ENCODE assay signal across 14 cellular contexts in genomic region chr16:85265161-85265784, GRCh38.
"Had no signal": no experiment of that assay in that cellular context is flagged by ENCODE, and none has a peak within 500 bp of the region (broad histone marks: within the 10 kb centered on the region; RNA-seq: fewer than 3 reads in every experiment).

No MANE protein-coding gene starts in this region.

- H3K4me1 Mint-ChIP-seq: activated CD4-positive, alpha-beta memory T cell treated with anti-CD3 and anti-CD28 coated beads, Interleukin-2, amount 10 ng/mL, durations not matched to agents 7 days and 5 days; activated CD8-positive, alpha-beta memory T cell treated with anti-CD3 and anti-CD28 coated beads, Interleukin-2, amount 10 ng/mL, durations not matched to agents 7 days and 5 days; WTC11 had no signal

- H3K9me3 ChIP-seq: sigmoid colon had no signal

- ATAC-seq: activated CD4-positive, alpha-beta T cell treated with anti-CD3 and anti-CD28 coated beads for 36 hours; activated CD8-positive, alpha-beta memory T cell treated with anti-CD3 and anti-CD28 coated beads, Interleukin-2, amount 10 ng/mL, durations not matched to agents 7 days and 5 days; left cardiac atrium; naive thymus-derived CD4-positive, alpha-beta T cell; WTC11 had no signal

- H3K4me1 ChIP-seq: sigmoid colon had no signal

- DNase-seq: activated CD4-positive, alpha-beta memory T cell treated with anti-CD3 and anti-CD28 coated beads, Interleukin-2, amount 10 ng/mL, durations not matched to agents 7 days and 5 days; activated CD4-positive, alpha-beta T cell treated with anti-CD3 and anti-CD28 coated beads for 36 hours; activated CD8-positive, alpha-beta memory T cell treated with anti-CD3 and anti-CD28 coated beads, Interleukin-2, amount 10 ng/mL, durations not matched to agents 7 days and 5 days; amniotic stem cell; foreskin fibroblast; hippocampal formation; left cardiac atrium; mesendoderm; naive thymus-derived CD4-positive, alpha-beta T cell; sigmoid colon; stimulated activated naive CD4-positive, alpha-beta T cell had no signal

- H3K27me3 ChIP-seq: sigmoid colon had no signal

- H3K27ac Mint-ChIP-seq: activated CD4-positive, alpha-beta memory T cell treated with anti-CD3 and anti-CD28 coated beads, Interleukin-2, amount 10 ng/mL, durations not matched to agents 7 days and 5 days; activated CD4-positive, alpha-beta T cell treated with anti-CD3 and anti-CD28 coated beads for 36 hours; activated CD8-positive, alpha-beta memory T cell treated with anti-CD3 and anti-CD28 coated beads, Interleukin-2, amount 10 ng/mL, durations not matched to agents 7 days and 5 days; activated naive CD8-positive, alpha-beta T cell; naive thymus-derived CD4-positive, alpha-beta T cell had no signal

- H3K4me3 Mint-ChIP-seq: activated CD4-positive, alpha-beta memory T cell treated with anti-CD3 and anti-CD28 coated beads, Interleukin-2, amount 10 ng/mL, durations not matched to agents 7 days and 5 days; activated CD4-positive, alpha-beta T cell treated with anti-CD3 and anti-CD28 coated beads for 36 hours; activated CD8-positive, alpha-beta memory T cell treated with anti-CD3 and anti-CD28 coated beads, Interleukin-2, amount 10 ng/mL, durations not matched to agents 7 days and 5 days; activated naive CD8-positive, alpha-beta T cell; naive thymus-derived CD4-positive, alpha-beta T cell; WTC11 had no signal

- H3K27me3 Mint-ChIP-seq: activated CD4-positive, alpha-beta T cell treated with anti-CD3 and anti-CD28 coated beads for 36 hours; activated naive CD8-positive, alpha-beta T cell had no signal

- H3K4me3 ChIP-seq: sigmoid colon had no signal

- H3K9me3 Mint-ChIP-seq: activated CD4-positive, alpha-beta memory T cell treated with anti-CD3 and anti-CD28 coated beads, Interleukin-2, amount 10 ng/mL, durations not matched to agents 7 days and 5 days; naive thymus-derived CD4-positive, alpha-beta T cell; WTC11 had no signal

- H3K36me3 Mint-ChIP-seq: activated CD8-positive, alpha-beta memory T cell treated with anti-CD3 and anti-CD28 coated beads, Interleukin-2, amount 10 ng/mL, durations not matched to agents 7 days and 5 days; activated naive CD8-positive, alpha-beta T cell; naive thymus-derived CD4-positive, alpha-beta T cell; WTC11 had no signal

- H3K36me3 ChIP-seq: sigmoid colon had no signal

- H3K27ac ChIP-seq: epithelial cell of prostate, sigmoid colon had no signal
